19 cellular contexts compared by ENCODE assay signal in genomic region chr3:115464036-115464435, GRCh38.
A peak's percentile ranks its signal among the peaks of the same experiment; 100 is the strongest.
DNase-seq lines count a peak whose midpoint lies in the region; ATAC-seq, FAIRE-seq and TF ChIP-seq lines count a peak whose summit lies in the region.
"Had no signal": no experiment of that assay in that cellular context is flagged by ENCODE, and none has a peak within 500 bp of the region (broad histone marks: within the 10 kb centered on the region; RNA-seq: fewer than 3 reads in every experiment).

No MANE protein-coding gene starts in this region.

- no peaks in the 10 kb centered on the region for H3K9me1 ChIP-seq in K562 (ENCODE audit: control insufficient read depth, insufficient read depth, low read length)

- DNase-seq in HepG2 (ENCODE audit: low spot score), result no peak
- no peak for DNase-seq in right lobe of liver
- DNase-seq in K562 (ENCODE audit: extremely low read depth in 1 of 4, low spot score in 3 of 4), result no peak
- no peak for DNase-seq in Ammon's horn (ENCODE audit: low spot score)
- DNase-seq: ACHN; Caco-2; Calu3; CD4-positive, alpha-beta T cell; CD8-positive, alpha-beta T cell; DMS79 treated with DMSO at 0.1 percent for 48 hours; GF-D8 had no signal

- H2AFZ ChIP-seq in HepG2 (ENCODE audit: low read length) (no peak overlapping the region), K562 (ENCODE audit: low read depth, low read length) (no peak overlapping the region)

- H3K27me3 ChIP-seq in HepG2 (ENCODE audit: control insufficient read depth in 1 of 2, insufficient read depth in 2 of 2, low read length in 2 of 2) (no peaks in the 10 kb centered on the region; a peak in 1 of 5 replicates), right lobe of liver (no peaks in the 10 kb centered on the region), K562 (ENCODE audit: control insufficient read depth in 2 of 2, insufficient read depth in 2 of 2, low read length in 2 of 2) (no peaks in the 10 kb centered on the region)
- H3K27me3 ChIP-seq: BLaER1 treated with 17β-estradiol and CSF1 and Interleukin-3, amounts not matched to agents 10 nM and 100 nM had no signal

- POLR2A ChIA-PET in HepG2 (lab: Yijun Ruan, JAX) (no interaction called here), K562 (lab: Yijun Ruan, JAX) (no interaction called here)

- H3K4me2 ChIP-seq in HepG2 (ENCODE audit: low read depth, low read length) (no peak overlapping the region), K562 (ENCODE audit: insufficient read depth, low read length) (no peak overlapping the region)
- H3K4me2 ChIP-seq: BLaER1 treated with 17β-estradiol and CSF1 and Interleukin-3, amounts not matched to agents 10 nM and 100 nM had no signal

- in situ Hi-C loops in HepG2 (cut with HindIII; ENCODE audit: extremely low pct_ligation_motif_present, low pct_unique_long_range_greater_than_20kb), result no loop called here
- in situ Hi-C loops in K562 (cut with MboI), result no loop called here

- TF ChIP-seq EP300 in HepG2 (IDR thresholded peaks at IDR 0.05; ENCODE audit: low read depth in 2 of 2, low read length in 2 of 2) (no peak), HepG2 (CRISPR knock-in tag; IDR thresholded peaks at IDR 0.05; ENCODE audit: borderline replicate concordance) (no peak), K562 (IDR thresholded peaks at IDR 0.05; ENCODE audit: low read length) (no peak)

- CTCF ChIA-PET in HepG2 (lab: Yijun Ruan, JAX; ENCODE audit: low intra/inter-chr PET ratio, low total read pairs) (no interaction called here), K562 (lab: Yijun Ruan, JAX; ENCODE audit: low intra/inter-chr PET ratio) (no interaction called here)

- intact Hi-C loops in HepG2 (cut with micrococcal nuclease; ENCODE audit: unreplicated experiment), result no loop called here
- intact Hi-C loops in right lobe of liver (cut with DNase I), result no loop called here
- intact Hi-C loops in K562 (cut with micrococcal nuclease), result no loop called here

- no peak for TF ChIP-seq CTCF in HepG2 (CRISPR knock-in tag; IDR thresholded peaks at IDR 0.05)
- TF ChIP-seq CTCF in right lobe of liver (IDR thresholded peaks at IDR 0.05), result no peak
- no peak for TF ChIP-seq CTCF in K562 (IDR thresholded peaks at IDR 0.05 in 2 of 3, conservative IDR thresholded peaks at IDR 0.05 in 1 of 3; ENCODE audit: insufficient read depth in 2 of 3, low read depth in 1 of 3, low read length in 3 of 3)

- H3K79me2 ChIP-seq in HepG2 (ENCODE audit: insufficient read depth, low read length) (no peaks in the 10 kb centered on the region), K562 (ENCODE audit: control insufficient read depth, insufficient read depth, low read length) (no peaks in the 10 kb centered on the region)

- no peak overlapping the region for H3K27ac ChIP-seq in HepG2 (ENCODE audit: extremely low read length, insufficient read depth, low read length)
- H3K27ac ChIP-seq in right lobe of liver, result no peak overlapping the region
- no peak overlapping the region for H3K27ac ChIP-seq in K562 (ENCODE audit: extremely low read depth, low read depth, low read length)
- H3K27ac ChIP-seq: 22Rv1; BLaER1 treated with 17β-estradiol and CSF1 and Interleukin-3, amounts not matched to agents 10 nM and 100 nM; C4-2B had no signal

- H3K4me1 ChIP-seq in HepG2 (ENCODE audit: insufficient read depth, low read length), result no peaks in the 10 kb centered on the region
- no peaks in the 10 kb centered on the region for H3K4me1 ChIP-seq in right lobe of liver
- H3K4me1 ChIP-seq in K562 (replicated peaks in 1 of 2; ENCODE audit: control insufficient read depth in 2 of 2, insufficient read depth in 2 of 2, low read length in 2 of 2), result no peaks in the 10 kb centered on the region
- H3K4me1 ChIP-seq: Caco-2 had no signal

- TF ChIP-seq POLR2A in HepG2 (IDR thresholded peaks at IDR 0.05; ENCODE audit: insufficient read depth in 1 of 2, low read depth in 2 of 2, low read length in 2 of 2), result no peak
- TF ChIP-seq POLR2A in right lobe of liver (IDR thresholded peaks at IDR 0.05), result no peak
- no peak for TF ChIP-seq POLR2A in K562 (conservative IDR thresholded peaks at IDR 0.05)

- ATAC-seq in HepG2 (no peak), right lobe of liver (no peak), K562 (no peak), GM21381 (IDR thresholded peaks at IDR 0.05; ENCODE audit: unreplicated experiment) (no peak)
- ATAC-seq: CD8-positive, alpha-beta T cell had no signal

- H4K20me1 ChIP-seq in HepG2 (ENCODE audit: insufficient read depth, low read length) (no peaks in the 10 kb centered on the region), K562 (replicated peaks; ENCODE audit: control insufficient read depth, insufficient read depth, low read length) (no peaks in the 10 kb centered on the region)
- H4K20me1 ChIP-seq: BLaER1 treated with 17β-estradiol and CSF1 and Interleukin-3, amounts not matched to agents 10 nM and 100 nM had no signal

- WGBS in HepG2 (ENCODE audit: low lambda C conversion rate), result 2% methylated on average over 2 of the region's 2 CpGs
- 41% methylated on average over 2 of the region's 2 CpGs for WGBS in right lobe of liver (ENCODE audit: insufficient coverage, low coverage, low lambda C conversion rate, missing lambda C conversion rate)
- WGBS in K562 (ENCODE audit: insufficient coverage, low coverage, missing lambda C conversion rate), result 0% methylated on average over 2 of the region's 2 CpGs

- no peaks in the 10 kb centered on the region for H3K36me3 ChIP-seq in HepG2 (replicated peaks in 1 of 2; ENCODE audit: control insufficient read depth in 1 of 2, insufficient read depth in 2 of 2, low read length in 2 of 2)
- H3K36me3 ChIP-seq in right lobe of liver, result no peaks in the 10 kb centered on the region
- no peaks in the 10 kb centered on the region for H3K36me3 ChIP-seq in K562 (ENCODE audit: control insufficient read depth, insufficient read depth, low read length)
- H3K36me3 ChIP-seq: BLaER1 treated with 17β-estradiol and CSF1 and Interleukin-3, amounts not matched to agents 10 nM and 100 nM had no signal

- TF ChIP-seq RAD21 in HepG2 (CRISPR knock-in tag; IDR thresholded peaks at IDR 0.05), result no peak
- TF ChIP-seq RAD21 in K562 (CRISPR knock-in tag; conservative IDR thresholded peaks at IDR 0.05 in 1 of 2, IDR thresholded peaks at IDR 0.05 in 1 of 2), result no peak

- no TSS peak for BruUV-seq in HepG2 (replicated peaks; lab: Mats Ljungman, UMichigan)
- no TSS peak for BruUV-seq in K562 (replicated peaks; lab: Mats Ljungman, UMichigan)

- no peak for FAIRE-seq in HepG2 (lab: Jason Lieb, UNC)
- no peak for FAIRE-seq in K562 (lab: Jason Lieb, UNC)
- FAIRE-seq: D721Med, G401.6, GM12891, GM19239 had no signal

- H3K9ac ChIP-seq in HepG2 (ENCODE audit: insufficient read depth, low read depth, low read length) (no peak overlapping the region), K562 (ENCODE audit: insufficient read depth in 1 of 2, low read depth in 2 of 2, low read length in 2 of 2) (no peak overlapping the region)
- H3K9ac ChIP-seq: BLaER1 treated with 17β-estradiol and CSF1 and Interleukin-3, amounts not matched to agents 10 nM and 100 nM had no signal

- no peaks in the 10 kb centered on the region for H3K9me3 ChIP-seq in HepG2 (ENCODE audit: low read length)
- H3K9me3 ChIP-seq in right lobe of liver, result no peaks in the 10 kb centered on the region
- H3K9me3 ChIP-seq in K562 (replicated peaks; ENCODE audit: control insufficient read depth, insufficient read depth, low read depth, low read length), result no peaks in the 10 kb centered on the region
- H3K9me3 ChIP-seq: Caco-2 had no signal

- H3K4me3 ChIP-seq in HepG2 (replicated peaks in 1 of 3; ENCODE audit: insufficient read depth in 1 of 3, low read depth in 2 of 3, low read length in 3 of 3) (no peak overlapping the region), right lobe of liver (no peak overlapping the region), K562 (no peak overlapping the region)
- H3K4me3 ChIP-seq: BLaER1 treated with 17β-estradiol and CSF1 and Interleukin-3, amounts not matched to agents 10 nM and 100 nM had no signal

TF ChIP-seq in HepG2, 621 proteins besides CTCF, POLR2A, EP300 and RAD21:
- no peak for TF ChIP-seq NFKBIZ (CRISPR knock-in tag; IDR thresholded peaks at IDR 0.05)
- TF ChIP-seq FOXJ3 (CRISPR knock-in tag; IDR thresholded peaks at IDR 0.05; ENCODE audit: borderline replicate concordance), result no peak
- TF ChIP-seq BHLHE40 (IDR thresholded peaks at IDR 0.05; ENCODE audit: low read length), result no peak
- peak; percentile 9 to 46; a peak in 3 of 4 replicates for TF ChIP-seq MAFK (conservative IDR thresholded peaks at IDR 0.05 in 1 of 2, IDR thresholded peaks at IDR 0.05 in 1 of 2; ENCODE audit: low read length in 2 of 2)
- TF ChIP-seq NFE2L2 (IDR thresholded peaks at IDR 0.05; ENCODE audit: low read length), result peak; percentile 83

TF ChIP-seq in K562, 482 proteins besides CTCF, POLR2A, EP300 and RAD21:
- TF ChIP-seq ZNF316 (IDR thresholded peaks at IDR 0.05), result peak; percentile 45
- TF ChIP-seq MAFK (IDR thresholded peaks at IDR 0.05; ENCODE audit: low read length), result no peak

Comparison
In these comparisons a context has a peak if more than half of its experiments do, and no peak if none do; other contexts are left out.
1. Of the 241 proteins assayed by ChIP-seq in both HepG2 and K562: peak only in HepG2: MAFK; only in K562: none; in both: none; in neither: 240.